ENCODE assay signal across 1 cellular context in genomic region chr2:231243883-231244282, GRCh38.
TF ChIP-seq lines count a peak whose summit lies in the region.

No MANE protein-coding gene starts in this region.

TF ChIP-seq in WTC11, 78 proteins besides CTCF, POLR2A, EP300 and RAD21 (continued from another document):
- TF ChIP-seq ARID4B (CRISPR knock-in tag; IDR thresholded peaks at IDR 0.05; ENCODE audit: borderline replicate concordance) (no peak), ZNF263 (CRISPR knock-in tag; IDR thresholded peaks at IDR 0.05; ENCODE audit: low read depth) (no peak), ZNF396 (CRISPR knock-in tag; IDR thresholded peaks at IDR 0.05; ENCODE audit: borderline replicate concordance) (no peak), ATF1 (CRISPR knock-in tag; IDR thresholded peaks at IDR 0.05) (no peak), ZNF671 (CRISPR knock-in tag; IDR thresholded peaks at IDR 0.05) (no peak), TCF7 (CRISPR knock-in tag; IDR thresholded peaks at IDR 0.05; ENCODE audit: low read depth) (no peak), ZNF232 (CRISPR knock-in tag; IDR thresholded peaks at IDR 0.05) (no peak), GABPB1 (CRISPR knock-in tag; IDR thresholded peaks at IDR 0.05) (no peak), MYBL2 (CRISPR knock-in tag; IDR thresholded peaks at IDR 0.05) (no peak), JUN (CRISPR knock-in tag; IDR thresholded peaks at IDR 0.05) (no peak)
- TF ChIP-seq, protein P1, sequence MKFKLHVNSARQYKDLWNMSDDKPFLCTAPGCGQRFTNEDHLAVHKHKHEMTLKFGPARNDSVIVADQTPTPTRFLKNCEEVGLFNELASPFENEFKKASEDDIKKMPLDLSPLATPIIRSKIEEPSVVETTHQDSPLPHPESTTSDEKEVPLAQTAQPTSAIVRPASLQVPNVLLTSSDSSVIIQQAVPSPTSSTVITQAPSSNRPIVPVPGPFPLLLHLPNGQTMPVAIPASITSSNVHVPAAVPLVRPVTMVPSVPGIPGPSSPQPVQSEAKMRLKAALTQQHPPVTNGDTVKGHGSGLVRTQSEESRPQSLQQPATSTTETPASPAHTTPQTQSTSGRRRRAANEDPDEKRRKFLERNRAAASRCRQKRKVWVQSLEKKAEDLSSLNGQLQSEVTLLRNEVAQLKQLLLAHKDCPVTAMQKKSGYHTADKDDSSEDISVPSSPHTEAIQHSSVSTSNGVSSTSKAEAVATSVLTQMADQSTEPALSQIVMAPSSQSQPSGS (CRISPR knock-in tag; IDR thresholded peaks at IDR 0.05; ENCODE audit: borderline replicate concordance, low read depth) = no peak
- TF ChIP-seq, protein P2, sequence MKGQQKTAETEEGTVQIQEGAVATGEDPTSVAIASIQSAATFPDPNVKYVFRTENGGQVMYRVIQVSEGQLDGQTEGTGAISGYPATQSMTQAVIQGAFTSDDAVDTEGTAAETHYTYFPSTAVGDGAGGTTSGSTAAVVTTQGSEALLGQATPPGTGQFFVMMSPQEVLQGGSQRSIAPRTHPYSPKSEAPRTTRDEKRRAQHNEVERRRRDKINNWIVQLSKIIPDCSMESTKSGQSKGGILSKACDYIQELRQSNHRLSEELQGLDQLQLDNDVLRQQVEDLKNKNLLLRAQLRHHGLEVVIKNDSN (CRISPR knock-in tag; IDR thresholded peaks at IDR 0.05) = no peak
- TF ChIP-seq, protein P3, sequence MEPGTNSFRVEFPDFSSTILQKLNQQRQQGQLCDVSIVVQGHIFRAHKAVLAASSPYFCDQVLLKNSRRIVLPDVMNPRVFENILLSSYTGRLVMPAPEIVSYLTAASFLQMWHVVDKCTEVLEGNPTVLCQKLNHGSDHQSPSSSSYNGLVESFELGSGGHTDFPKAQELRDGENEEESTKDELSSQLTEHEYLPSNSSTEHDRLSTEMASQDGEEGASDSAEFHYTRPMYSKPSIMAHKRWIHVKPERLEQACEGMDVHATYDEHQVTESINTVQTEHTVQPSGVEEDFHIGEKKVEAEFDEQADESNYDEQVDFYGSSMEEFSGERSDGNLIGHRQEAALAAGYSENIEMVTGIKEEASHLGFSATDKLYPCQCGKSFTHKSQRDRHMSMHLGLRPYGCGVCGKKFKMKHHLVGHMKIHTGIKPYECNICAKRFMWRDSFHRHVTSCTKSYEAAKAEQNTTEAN (CRISPR knock-in tag; IDR thresholded peaks at IDR 0.05) = no peak
